25 cellular contexts compared by ENCODE assay signal in genomic region chr1:34213976-34214375, GRCh38. TPM values are rescaled to one million over a fixed set of nuclear protein-coding genes. Genes with fewer than 3 reads are reported as not detected.
"Had no signal": no experiment of that assay in that cellular context is flagged by ENCODE, and none has a peak within 500 bp of the region (broad histone marks: within the 10 kb centered on the region; RNA-seq: fewer than 3 reads in every experiment).

No MANE protein-coding gene starts in this region.

- H3K27ac ChIP-seq: adrenal gland, SK-N-MC, VCaP had no signal

- H3K4me1 ChIP-seq: adrenal gland had no signal

- H3K4me3 ChIP-seq: adrenal gland, SK-N-MC had no signal

- ATAC-seq: activated CD4-positive, alpha-beta T cell treated with anti-CD3 and anti-CD28 coated beads for 36 hours; activated CD8-positive, alpha-beta T cell treated with anti-CD3 and anti-CD28 coated beads for 36 hours; Right ventricle myocardium inferior had no signal

- H3K36me3 ChIP-seq: adrenal gland had no signal

- DNase-seq: activated CD4-positive, alpha-beta T cell treated with anti-CD3 and anti-CD28 coated beads for 36 hours; activated CD8-positive, alpha-beta memory T cell treated with anti-CD3 and anti-CD28 coated beads, Interleukin-2, amount 50 U/mL, for 4 hours; activated CD8-positive, alpha-beta T cell treated with anti-CD3 and anti-CD28 coated beads for 36 hours; activated naive CD4-positive, alpha-beta T cell treated with anti-CD3 and anti-CD28 coated beads, Interleukin-2, amount 50 U/mL, for 16 hours; activated naive CD8-positive, alpha-beta T cell treated with anti-CD3 and anti-CD28 coated beads, Interleukin-2, amount 10 ng/mL, durations not matched to agents 7 days and 5 days; activated T-cell treated with anti-CD3 and anti-CD28 coated beads, Interleukin-2, amount 50 U/mL, for 1 hour; adrenal gland; anterior cingulate cortex; cerebellar nuclear complex; Kasumi-1; KBM-7; NCI-H1048; NCI-H1694 treated with DMSO at 0.1 percent for 48 hours; NCI-H2081 treated with DMSO at 0.1 percent for 48 hours; NCI-H226; NCI-H510A treated with DMSO at 0.1 percent for 48 hours; NCI-H82; RPMI8226; T-helper 1 cell had no signal

- H3K9me3 ChIP-seq: adrenal gland had no signal

RNA-seq across cellular contexts. Expression of gene C1orf94, which starts 37.3 kb away (rescaled TPM):
- total RNA-seq: activated CD4-positive, alpha-beta T cell treated with anti-CD3 and anti-CD28 coated beads for 36 hours; activated CD8-positive, alpha-beta T cell treated with anti-CD3 and anti-CD28 coated beads for 36 hours; activated naive CD8-positive, alpha-beta T cell treated with anti-CD3 and anti-CD28 coated beads, Interleukin-2, amount 10 ng/mL, durations not matched to agents 7 days and 5 days; cardiac septum; OCI-LY7; Right ventricle myocardium inferior; T-helper 2 cell treated with Interferon-gamma antibody and Interleukin-4, amounts not matched to agents 100 ng/mL and 5 ng/mL, for 36 hours had no signal

RNA-seq across cellular contexts. Expression of gene CSMD2, which starts 48.9 kb away (rescaled TPM):
- total RNA-seq: activated CD4-positive, alpha-beta T cell treated with anti-CD3 and anti-CD28 coated beads for 36 hours; activated CD8-positive, alpha-beta T cell treated with anti-CD3 and anti-CD28 coated beads for 36 hours; activated naive CD8-positive, alpha-beta T cell treated with anti-CD3 and anti-CD28 coated beads, Interleukin-2, amount 10 ng/mL, durations not matched to agents 7 days and 5 days; OCI-LY7; T-helper 2 cell treated with Interferon-gamma antibody and Interleukin-4, amounts not matched to agents 100 ng/mL and 5 ng/mL, for 36 hours had no signal
